In genomic region chr2:162092656-162093556, GRCh38 we compare ENCODE assay signal across 10 cellular contexts. TPM values are rescaled to one million over a fixed set of nuclear protein-coding genes. Genes with fewer than 3 reads are reported as not detected.
DNase-seq lines count a peak whose midpoint lies in the region; ATAC-seq and TF ChIP-seq lines count a peak whose summit lies in the region.
"Had no signal": no experiment of that assay in that cellular context is flagged by ENCODE, and none has a peak within 500 bp of the region (broad histone marks: within the 10 kb centered on the region; RNA-seq: fewer than 3 reads in every experiment).

No MANE protein-coding gene starts in this region.

- H2AFZ ChIP-seq in hepatocyte = no peak overlapping the region

- H3K4me1 ChIP-seq in breast epithelium (peaks cover 0 to 9% of the 10 kb centered on the region in 2 donors), hepatocyte (ENCODE audit: insufficient read depth) (peaks cover 32% of the 10 kb centered on the region), thoracic aorta (ENCODE audit: control insufficient read depth in 1 of 2, low read depth in 2 of 2) (peaks cover 10 to 11% of the 10 kb centered on the region in 2 donors)
- H3K4me1 ChIP-seq in naive thymus-derived CD4-positive, alpha-beta T cell (ENCODE audit: control insufficient read depth in 2 of 2, insufficient read depth in 2 of 2, low read length in 2 of 2) = no peaks in the 10 kb centered on the region

- peaks cover 7 to 20% (median 10%) of the 10 kb centered on the region in 7 donors for H3K4me1 Mint-ChIP-seq in naive thymus-derived CD4-positive, alpha-beta T cell

- ATAC-seq in thoracic aorta (ENCODE audit: insufficient number of reproducible peaks, low FRiP score, low read depth) (peak; percentile 40), HG02981 (IDR thresholded peaks at IDR 0.05; ENCODE audit: unreplicated experiment) (no peak), HG03108 (IDR thresholded peaks at IDR 0.05; ENCODE audit: unreplicated experiment) (no peak)
- no peak for ATAC-seq in naive thymus-derived CD4-positive, alpha-beta T cell

- WGBS in hepatocyte (ENCODE audit: low lambda C conversion rate, missing lambda C conversion rate) = 77% methylated on average over 7 of the region's 7 CpGs

- H3K9me3 ChIP-seq in breast epithelium (no peaks in the 10 kb centered on the region), hepatocyte (ENCODE audit: low read depth) (no peaks in the 10 kb centered on the region), thoracic aorta (no peaks in the 10 kb centered on the region)
- H3K9me3 ChIP-seq in naive thymus-derived CD4-positive, alpha-beta T cell (ENCODE audit: control insufficient read depth in 2 of 3, low read length in 3 of 3) = no peaks in the 10 kb centered on the region

- H3K4me3 ChIP-seq in breast epithelium = no peak overlapping the region
- no peak overlapping the region for H3K4me3 ChIP-seq in hepatocyte
- no peak overlapping the region for H3K4me3 ChIP-seq in thoracic aorta
- H3K4me3 ChIP-seq in naive thymus-derived CD4-positive, alpha-beta T cell (ENCODE audit: low read length) = no peak overlapping the region
- H3K4me3 ChIP-seq: GM12878 had no signal

- intact Hi-C loops in breast epithelium (cut with DNase I; ENCODE audit: low total_unique reads) = no loop called here
- intact Hi-C loops in naive thymus-derived CD4-positive, alpha-beta T cell (cut with micrococcal nuclease) = no loop called here

- H3K4me2 ChIP-seq in hepatocyte = no peak overlapping the region

- CTCF ChIA-PET in naive thymus-derived CD4-positive, alpha-beta T cell (lab: Charles Lee) = interaction anchor here (0.7 kb wide), 1 partner anchor 85 kb away, joined by 3 read pairs; no protein-coding TSS in a partner anchor

- DNase-seq in HS-5 (ENCODE audit: low read depth) (peak; percentile 91), breast epithelium (ENCODE audit: low spot score in 2 of 2) (no peak), hepatocyte (ENCODE audit: low spot score) (peak; percentile 75), thoracic aorta (ENCODE audit: low spot score) (no peak)
- DNase-seq in naive thymus-derived CD4-positive, alpha-beta T cell = no peak
- DNase-seq: activated CD4-positive, alpha-beta T cell treated with anti-CD3 and anti-CD28 coated beads, Interleukin-2, amount 10 ng/mL, durations not matched to agents 7 days and 5 days had no signal

- peaks cover 0 to 4% (median 0%) of the 10 kb centered on the region in 5 donors for H3K36me3 Mint-ChIP-seq in naive thymus-derived CD4-positive, alpha-beta T cell

- peaks cover 0 to 5% (median 0%) of the 10 kb centered on the region in 11 donors for H3K9me3 Mint-ChIP-seq in naive thymus-derived CD4-positive, alpha-beta T cell
- H3K9me3 Mint-ChIP-seq: activated CD4-positive, alpha-beta T cell treated with anti-CD3 and anti-CD28 coated beads, Interleukin-2, amount 10 ng/mL, durations not matched to agents 7 days and 5 days had no signal

- H3K36me3 ChIP-seq in breast epithelium = no peaks in the 10 kb centered on the region
- no peaks in the 10 kb centered on the region for H3K36me3 ChIP-seq in hepatocyte (replicated peaks; ENCODE audit: insufficient read depth, low read depth)
- H3K36me3 ChIP-seq in thoracic aorta = no peaks in the 10 kb centered on the region
- H3K36me3 ChIP-seq in naive thymus-derived CD4-positive, alpha-beta T cell (ENCODE audit: control insufficient read depth in 2 of 3, insufficient read depth in 3 of 3, low read length in 3 of 3) = no peaks in the 10 kb centered on the region

- no peak overlapping the region for H3K4me3 Mint-ChIP-seq in naive thymus-derived CD4-positive, alpha-beta T cell
- H3K4me3 Mint-ChIP-seq: activated CD4-positive, alpha-beta T cell treated with anti-CD3 and anti-CD28 coated beads, Interleukin-2, amount 10 ng/mL, durations not matched to agents 7 days and 5 days had no signal

- H4K20me1 ChIP-seq in hepatocyte (ENCODE audit: insufficient read depth, poor library complexity, severe bottlenecking) = no peaks in the 10 kb centered on the region

- no peak for TF ChIP-seq CTCF in breast epithelium (IDR thresholded peaks at IDR 0.05)
- TF ChIP-seq CTCF in hepatocyte (IDR thresholded peaks at IDR 0.05; ENCODE audit: poor library complexity) = no peak
- TF ChIP-seq CTCF in thoracic aorta (IDR thresholded peaks at IDR 0.05) = no peak

- TF ChIP-seq POLR2A in breast epithelium (IDR thresholded peaks at IDR 0.05) = no peak

- peaks cover 0 to 4% (median 0%) of the 10 kb centered on the region in 5 donors for H3K27me3 Mint-ChIP-seq in naive thymus-derived CD4-positive, alpha-beta T cell
- H3K27me3 Mint-ChIP-seq: activated CD4-positive, alpha-beta T cell treated with anti-CD3 and anti-CD28 coated beads, Interleukin-2, amount 10 ng/mL, durations not matched to agents 7 days and 5 days had no signal

- POLR2A ChIA-PET in naive thymus-derived CD4-positive, alpha-beta T cell (lab: Charles Lee) = no interaction called here

- H3K27ac ChIP-seq in breast epithelium (peak overlapping the region; percentile 46 to 80), hepatocyte (peak overlapping the region; percentile 86), thoracic aorta (peak overlapping the region in 1 of 2 donors; percentile 23)
- H3K27ac ChIP-seq in naive thymus-derived CD4-positive, alpha-beta T cell (ENCODE audit: low read depth, low read length) = no peak overlapping the region

- no peak overlapping the region for H3K27ac Mint-ChIP-seq in naive thymus-derived CD4-positive, alpha-beta T cell
- H3K27ac Mint-ChIP-seq: activated CD4-positive, alpha-beta T cell treated with anti-CD3 and anti-CD28 coated beads, Interleukin-2, amount 10 ng/mL, durations not matched to agents 7 days and 5 days had no signal

- H3K9me2 ChIP-seq in hepatocyte (replicated peaks; ENCODE audit: insufficient read depth) = no peaks in the 10 kb centered on the region

- no peaks in the 10 kb centered on the region for H3K27me3 ChIP-seq in breast epithelium
- H3K27me3 ChIP-seq in hepatocyte = no peaks in the 10 kb centered on the region
- H3K27me3 ChIP-seq in thoracic aorta (replicated peaks; ENCODE audit: insufficient read depth) = no peaks in the 10 kb centered on the region
- no peaks in the 10 kb centered on the region for H3K27me3 ChIP-seq in naive thymus-derived CD4-positive, alpha-beta T cell (ENCODE audit: control insufficient read depth in 2 of 2, insufficient read depth in 2 of 2, low read length in 2 of 2)

- H3K79me2 ChIP-seq in hepatocyte = no peaks in the 10 kb centered on the region

RNA-seq across cellular contexts. Expression of gene DPP4, which starts 18.9 kb away (rescaled TPM):
- total RNA-seq in breast epithelium (10 to 100 TPM in 2 of 3 donors, 1 to 10 TPM in 1; 7.5 to 17.3 (median 11.8) TPM), hepatocyte (218 and 256 TPM in 2 replicates), thoracic aorta (1 to 10 TPM; 2.0 to 2.1 TPM)
- polyA plus RNA-seq in hepatocyte = 147 and 149 TPM in 2 replicates
- total RNA-seq in naive thymus-derived CD4-positive, alpha-beta T cell = 100 to 1,000 TPM in 1 of 5 experiments, 10 to 100 TPM in 4; 35.7 to 188 (median 41.6) TPM
- 10 to 100 TPM; 77.4 to 88.9 TPM for polyA plus RNA-seq in naive thymus-derived CD4-positive, alpha-beta T cell
- total RNA-seq: OCI-LY7 had no signal

RNA-seq across cellular contexts. Expression of gene GCG, which starts 59.1 kb away (rescaled TPM):
- total RNA-seq in breast epithelium (not detected), hepatocyte (19.8 and 21.1 TPM in 2 replicates), thoracic aorta (not detected)
- polyA plus RNA-seq in hepatocyte = 4.4 and 100 TPM in 2 replicates
- not detected for total RNA-seq in naive thymus-derived CD4-positive, alpha-beta T cell
- not detected for polyA plus RNA-seq in naive thymus-derived CD4-positive, alpha-beta T cell
- total RNA-seq: activated CD4-positive, alpha-beta T cell treated with anti-CD3 and anti-CD28 coated beads, Interleukin-2, amount 10 ng/mL, durations not matched to agents 7 days and 5 days; GM12878; OCI-LY7 had no signal
- polyA plus RNA-seq: GM12878 had no signal

Comparison
In these comparisons a context has a peak if more than half of its experiments do, and no peak if none do; other contexts are left out.
1. DNase-seq: peak in HS-5 (single experiment) and hepatocyte (single experiment); none in breast epithelium (0 of 2), thoracic aorta (single experiment) and naive thymus-derived CD4-positive, alpha-beta T cell (0 of 9).
2. RNA of gene GCG, which starts 59.1 kb away (total RNA-seq): 19.8 to 21.1 TPM in hepatocyte; not detected in breast epithelium, not detected in thoracic aorta and not detected in naive thymus-derived CD4-positive, alpha-beta T cell; every median in the first group is over 10 times any median in the second.